In the genomic region with DNA sequence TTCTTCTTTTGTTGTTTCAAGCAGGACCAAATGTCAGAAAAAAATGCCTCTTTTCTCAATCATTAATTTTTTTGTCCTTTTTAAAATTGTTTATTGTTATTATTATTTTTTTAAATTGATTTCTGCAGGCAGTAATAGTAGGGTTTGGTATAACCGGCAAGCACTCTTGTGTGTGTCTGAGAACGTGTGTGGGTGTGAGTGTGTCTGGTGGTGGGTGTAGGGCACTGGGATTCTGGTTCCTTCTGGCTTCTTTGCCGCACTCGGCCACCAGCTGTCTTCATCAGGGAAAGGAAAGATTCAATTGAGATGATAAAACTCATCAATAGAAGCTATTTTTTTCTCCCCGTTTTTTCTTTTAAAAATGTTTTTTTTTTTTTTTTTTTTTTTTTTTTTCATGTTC, we compare ENCODE assay signal across 17 cellular contexts. TPM values are rescaled to one million over a fixed set of nuclear protein-coding genes. Genes with fewer than 3 reads are reported as not detected.
DNase-seq lines count a peak whose midpoint lies in the region; ATAC-seq and TF ChIP-seq lines count a peak whose summit lies in the region.
"Had no signal": no experiment of that assay in that cellular context is flagged by ENCODE, and none has a peak within 500 bp of the region (broad histone marks: within the 10 kb centered on the region; RNA-seq: fewer than 3 reads in every experiment).

No MANE protein-coding gene starts in this region.

- H3K9me3 ChIP-seq in neutrophil: no peaks in the 10 kb centered on the region
- H3K9me3 ChIP-seq: colonic mucosa, lower lobe of right lung, upper lobe of right lung had no signal

- intact Hi-C loops in activated naive CD4-positive, alpha-beta T cell treated with anti-CD3 and anti-CD28 coated beads for 36 hours (cut with micrococcal nuclease): no loop called here

- H3K4me3 ChIP-seq in neutrophil (ENCODE audit: low read depth in 1 of 2, low read length in 1 of 2): peak overlapping the region in 1 of 2 experiments; percentile 68
- H3K4me3 ChIP-seq: colonic mucosa had no signal

- H3K9me3 Mint-ChIP-seq in activated naive CD4-positive, alpha-beta T cell treated with anti-CD3 and anti-CD28 coated beads for 36 hours: no peaks in the 10 kb centered on the region
- no peaks in the 10 kb centered on the region for H3K9me3 Mint-ChIP-seq in IgD-negative memory B cell
- no peaks in the 10 kb centered on the region for H3K9me3 Mint-ChIP-seq in activated naive CD8-positive, alpha-beta T cell treated with anti-CD3 and anti-CD28 coated beads, Interleukin-2, amount 50 U/mL, for 24 hours

- peaks cover 18% of the 10 kb centered on the region for H3K4me1 Mint-ChIP-seq in activated naive CD4-positive, alpha-beta T cell treated with anti-CD3 and anti-CD28 coated beads for 36 hours (ENCODE audit: low read depth)
- peaks cover 6 to 19% (median 15%) of the 10 kb centered on the region in 3 donors for H3K4me1 Mint-ChIP-seq in IgD-negative memory B cell
- H3K4me1 Mint-ChIP-seq in activated naive CD8-positive, alpha-beta T cell treated with anti-CD3 and anti-CD28 coated beads, Interleukin-2, amount 50 U/mL, for 24 hours: peaks cover 29% of the 10 kb centered on the region

- peak overlapping the region; percentile 24 for H3K27ac Mint-ChIP-seq in activated naive CD4-positive, alpha-beta T cell treated with anti-CD3 and anti-CD28 coated beads for 36 hours
- peak overlapping the region in 2 of 3 donors; percentile 65 to 81 for H3K27ac Mint-ChIP-seq in IgD-negative memory B cell
- H3K27ac Mint-ChIP-seq in activated naive CD8-positive, alpha-beta T cell treated with anti-CD3 and anti-CD28 coated beads, Interleukin-2, amount 50 U/mL, for 24 hours: peak overlapping the region; percentile 76

- no peaks in the 10 kb centered on the region for H3K27me3 Mint-ChIP-seq in activated naive CD4-positive, alpha-beta T cell treated with anti-CD3 and anti-CD28 coated beads for 36 hours (ENCODE audit: low read depth)
- H3K27me3 Mint-ChIP-seq in IgD-negative memory B cell: no peaks in the 10 kb centered on the region
- H3K27me3 Mint-ChIP-seq in activated naive CD8-positive, alpha-beta T cell treated with anti-CD3 and anti-CD28 coated beads, Interleukin-2, amount 50 U/mL, for 24 hours: no peaks in the 10 kb centered on the region

- H3K4me1 ChIP-seq in neutrophil (ENCODE audit: control insufficient read depth in 1 of 2, insufficient read depth in 1 of 2, low read depth in 1 of 2, low read length in 1 of 2): peaks cover 13 to 24% of the 10 kb centered on the region in 2 experiments
- H3K4me1 ChIP-seq: colonic mucosa, upper lobe of right lung had no signal

- DNase-seq in activated naive CD4-positive, alpha-beta T cell treated with anti-CD3 and anti-CD28 coated beads for 36 hours: no peak
- no peak for DNase-seq in activated naive CD4-positive, alpha-beta T cell treated with Interleukin-2 at 50 U/mL for 16 hours
- no peak for DNase-seq in activated naive CD8-positive, alpha-beta T cell treated with anti-CD3 and anti-CD28 coated beads, Interleukin-2, amount 50 U/mL, for 24 hours
- DNase-seq in RPMI8226: no peak
- DNase-seq: ACHN; colonic mucosa; GM23248; lower lobe of right lung; NCI-H187; NCI-H446; retina; stimulated activated naive CD8-positive, alpha-beta T cell treated with anti-CD3 and anti-CD28 coated beads, Interleukin-15, Interleukin-2, amounts not matched to agents 100 U/mL and 50 U/mL, for 24 hours; upper lobe of right lung had no signal

- no peaks in the 10 kb centered on the region for H3K36me3 Mint-ChIP-seq in activated naive CD4-positive, alpha-beta T cell treated with anti-CD3 and anti-CD28 coated beads for 36 hours (ENCODE audit: low read depth)
- H3K36me3 Mint-ChIP-seq in IgD-negative memory B cell: no peaks in the 10 kb centered on the region
- H3K36me3 Mint-ChIP-seq in activated naive CD8-positive, alpha-beta T cell treated with anti-CD3 and anti-CD28 coated beads, Interleukin-2, amount 50 U/mL, for 24 hours (ENCODE audit: low read depth): no peaks in the 10 kb centered on the region

- no peak for ATAC-seq in activated naive CD8-positive, alpha-beta T cell treated with anti-CD3 and anti-CD28 coated beads, Interleukin-2, amount 50 U/mL, for 24 hours
- no peak for ATAC-seq in HG02981 (IDR thresholded peaks at IDR 0.05; ENCODE audit: unreplicated experiment)
- no peak for ATAC-seq in GM18868 (IDR thresholded peaks at IDR 0.05; ENCODE audit: unreplicated experiment)
- ATAC-seq: stimulated activated naive CD8-positive, alpha-beta T cell treated with anti-CD3 and anti-CD28 coated beads, Interleukin-15, Interleukin-2, amounts not matched to agents 100 U/mL and 50 U/mL, for 24 hours had no signal

- H3K27ac ChIP-seq in neutrophil: peak overlapping the region; percentile 97
- H3K27ac ChIP-seq: colonic mucosa, GM23248 had no signal

- H3K36me3 ChIP-seq in neutrophil: no peaks in the 10 kb centered on the region
- H3K36me3 ChIP-seq: colonic mucosa, lower lobe of right lung, upper lobe of right lung had no signal

- no peak for TF ChIP-seq CTCF in neutrophil (IDR thresholded peaks at IDR 0.05)

- H3K4me3 Mint-ChIP-seq in activated naive CD4-positive, alpha-beta T cell treated with anti-CD3 and anti-CD28 coated beads for 36 hours: peak overlapping the region; percentile 33
- peak overlapping the region in 3 of 4 donors; percentile 16 to 75 (median 43) for H3K4me3 Mint-ChIP-seq in IgD-negative memory B cell
- peak overlapping the region; percentile 42 for H3K4me3 Mint-ChIP-seq in activated naive CD8-positive, alpha-beta T cell treated with anti-CD3 and anti-CD28 coated beads, Interleukin-2, amount 50 U/mL, for 24 hours

- CTCF ChIA-PET in activated naive CD4-positive, alpha-beta T cell treated with anti-CD3 and anti-CD28 coated beads for 36 hours (lab: Charles Lee): interaction anchor here (0.6 to 1.0 kb wide), 4 partner anchors 12 to 1050 kb away, joined by 3 read pairs; a partner anchor contains a TSS

- no peaks in the 10 kb centered on the region for H3K27me3 ChIP-seq in neutrophil
- H3K27me3 ChIP-seq: colonic mucosa, upper lobe of right lung had no signal

RNA-seq across cellular contexts. Expression of a gene that starts 56.4 kb away (rescaled TPM):
- 100 to 1,000 TPM; 120 to 123 TPM for total RNA-seq in activated naive CD4-positive, alpha-beta T cell treated with anti-CD3 and anti-CD28 coated beads for 36 hours
- 350 TPM for polyA plus RNA-seq in IgD-negative memory B cell

RNA-seq across cellular contexts. Expression of a gene that starts 56.4 kb away (rescaled TPM):
- 10 to 100 TPM; 48.3 to 48.9 TPM for total RNA-seq in activated naive CD4-positive, alpha-beta T cell treated with anti-CD3 and anti-CD28 coated beads for 36 hours
- 52.8 TPM for polyA plus RNA-seq in IgD-negative memory B cell

Comparison
In these comparisons a context has a peak if more than half of its experiments do, and no peak if none do; other contexts are left out.
1. H3K27ac Mint-ChIP-seq: peak in every context shown above with its lines; median percentile 76 in activated naive CD8-positive, alpha-beta T cell treated with anti-CD3 and anti-CD28 coated beads, Interleukin-2, amount 50 U/mL, for 24 hours; 73 in IgD-negative memory B cell; 24 in activated naive CD4-positive, alpha-beta T cell treated with anti-CD3 and anti-CD28 coated beads for 36 hours.